In genomic region chr10:24449334-24449740, GRCh38 we compare ENCODE assay signal across 8 cellular contexts.
DNase-seq lines count a peak whose midpoint lies in the region; ATAC-seq, FAIRE-seq and TF ChIP-seq lines count a peak whose summit lies in the region.

No MANE protein-coding gene starts in this region.

- peak; percentile 70 for ATAC-seq in GM19467 (IDR thresholded peaks at IDR 0.05; ENCODE audit: unreplicated experiment)
- peak; percentile 64 for ATAC-seq in HG03521 (IDR thresholded peaks at IDR 0.05; ENCODE audit: unreplicated experiment)
- no peak for ATAC-seq in gastroesophageal sphincter
- no peak for ATAC-seq in natural killer cell treated with Interleukin-12 subunit alpha and Interleukin-12 subunit beta and Interleukin-15 and Interleukin-18, amount 100 ng/mL, for 72 hours

- WGBS in gastroesophageal sphincter (ENCODE audit: low coverage in 1 of 2), 2 donors = 35 to 50% methylated on average over 1 to 5 of the region's 5 CpGs
- 26 to 62% (median 60%) methylated on average over 5 of the region's 5 CpGs for WGBS in small intestine, 3 donors
- WGBS in testis, 2 donors = 35 to 46% methylated on average over 5 of the region's 5 CpGs

- no peak for DNase-seq in stimulated activated naive CD4-positive, alpha-beta T cell treated with Interleukin-2 at 50 U/mL for 16 hours (lab: John Stamatoyannopoulos, UW)
- no peak for DNase-seq in natural killer cell treated with Interleukin-12 subunit alpha and Interleukin-12 subunit beta and Interleukin-15 and Interleukin-18, amount 100 ng/mL, for 72 hours (ENCODE audit: low spot score)
- DNase-seq in small intestine (no peak), testis (no peak)

- H3K4me3 ChIP-seq in BLaER1 (no peak overlapping the region), gastroesophageal sphincter (peak overlapping the region in 1 of 2 donors; percentile 14), small intestine (ENCODE audit: low read depth in 1 of 2, low read length in 2 of 2) (no peak overlapping the region), testis (no peak overlapping the region)

- no peaks in the 10 kb centered on the region for H4K20me1 ChIP-seq in BLaER1

- peaks cover 0 to 11% of the 10 kb centered on the region in 2 donors for H3K27me3 Mint-ChIP-seq in natural killer cell treated with Interleukin-12 subunit alpha and Interleukin-12 subunit beta and Interleukin-15 and Interleukin-18, amount 100 ng/mL, for 72 hours

- H3K4me2 ChIP-seq in BLaER1 = peak overlapping the region; percentile 28

- no peaks in the 10 kb centered on the region for H3K36me3 Mint-ChIP-seq in natural killer cell treated with Interleukin-12 subunit alpha and Interleukin-12 subunit beta and Interleukin-15 and Interleukin-18, amount 100 ng/mL, for 72 hours

- TF ChIP-seq POLR2A in gastroesophageal sphincter (IDR thresholded peaks at IDR 0.05) (no peak), testis (IDR thresholded peaks at IDR 0.05) (no peak)

- no peaks in the 10 kb centered on the region for H3K4me1 Mint-ChIP-seq in natural killer cell treated with Interleukin-12 subunit alpha and Interleukin-12 subunit beta and Interleukin-15 and Interleukin-18, amount 100 ng/mL, for 72 hours (ENCODE audit: low read depth in 2 of 2)

- no peak overlapping the region for H3K27ac Mint-ChIP-seq in natural killer cell treated with Interleukin-12 subunit alpha and Interleukin-12 subunit beta and Interleukin-15 and Interleukin-18, amount 100 ng/mL, for 72 hours

- H3K27ac ChIP-seq in BLaER1 (no peak overlapping the region), gastroesophageal sphincter (peak overlapping the region in 3 of 4 donors; percentile 23 to 42 (median 24)), small intestine (ENCODE audit: low read depth in 1 of 2, low read length in 1 of 2) (no peak overlapping the region), testis (peak overlapping the region in 1 of 2 donors; percentile 8)

- intact Hi-C loops in testis (cut with DNase I; ENCODE audit: low total_unique reads) = no loop called here

- no peak for TF ChIP-seq EP300 in gastroesophageal sphincter (IDR thresholded peaks at IDR 0.05)

- no peaks in the 10 kb centered on the region for H3K27me3 ChIP-seq in BLaER1
- no peaks in the 10 kb centered on the region for H3K27me3 ChIP-seq in gastroesophageal sphincter
- no peaks in the 10 kb centered on the region for H3K27me3 ChIP-seq in small intestine (ENCODE audit: control insufficient read depth in 2 of 2, insufficient read depth in 2 of 2, low read length in 2 of 2)
- H3K27me3 ChIP-seq in testis = no peaks in the 10 kb centered on the region

- no peak for FAIRE-seq in small intestine (lab: Jason Lieb, UNC)

- H3K4me1 ChIP-seq in BLaER1 = peaks cover 16% of the 10 kb centered on the region; the same call in 1 of the 2 replicates
- peaks cover 0 to 28% (median 0%) of the 10 kb centered on the region in 3 donors for H3K4me1 ChIP-seq in gastroesophageal sphincter
- no peaks in the 10 kb centered on the region for H3K4me1 ChIP-seq in small intestine (ENCODE audit: control insufficient read depth in 2 of 2, insufficient read depth in 1 of 2, low read depth in 1 of 2, low read length in 1 of 2)
- H3K4me1 ChIP-seq in testis = peaks cover 27% of the 10 kb centered on the region

- no peak for TF ChIP-seq CTCF in gastroesophageal sphincter (IDR thresholded peaks at IDR 0.05)
- no peak for TF ChIP-seq CTCF in testis (IDR thresholded peaks at IDR 0.05)

- H3K36me3 ChIP-seq in BLaER1 = no peaks in the 10 kb centered on the region
- peaks cover 0 to 4% of the 10 kb centered on the region in 2 donors for H3K36me3 ChIP-seq in gastroesophageal sphincter
- no peaks in the 10 kb centered on the region for H3K36me3 ChIP-seq in small intestine (ENCODE audit: control insufficient read depth in 2 of 2, insufficient read depth in 2 of 2, low read length in 2 of 2)
- H3K36me3 ChIP-seq in testis (ENCODE audit: low read depth, missing control alignments) = no peaks in the 10 kb centered on the region

- peaks cover 4% of the 10 kb centered on the region for H3K9me3 Mint-ChIP-seq in natural killer cell treated with Interleukin-12 subunit alpha and Interleukin-12 subunit beta and Interleukin-15 and Interleukin-18, amount 100 ng/mL, for 72 hours

- no peaks in the 10 kb centered on the region for H3K9me3 ChIP-seq in BLaER1
- no peaks in the 10 kb centered on the region for H3K9me3 ChIP-seq in gastroesophageal sphincter
- no peaks in the 10 kb centered on the region for H3K9me3 ChIP-seq in small intestine (ENCODE audit: control insufficient read depth, low read depth)
- no peaks in the 10 kb centered on the region for H3K9me3 ChIP-seq in testis

- no peak overlapping the region for H3K9ac ChIP-seq in BLaER1

- H3K4me3 Mint-ChIP-seq in natural killer cell treated with Interleukin-12 subunit alpha and Interleukin-12 subunit beta and Interleukin-15 and Interleukin-18, amount 100 ng/mL, for 72 hours = no peak overlapping the region

Comparison
In these comparisons a context has a peak if more than half of its experiments do, and no peak if none do; other contexts are left out.
1. H3K27ac ChIP-seq: peak in gastroesophageal sphincter (3 of 4); none in BLaER1 (single experiment) and small intestine (0 of 2).
2. ATAC-seq: peak in GM19467 (single experiment) and HG03521 (single experiment); none in gastroesophageal sphincter (single experiment) and natural killer cell treated with Interleukin-12 subunit alpha and Interleukin-12 subunit beta and Interleukin-15 and Interleukin-18, amount 100 ng/mL, for 72 hours (0 of 2).